ENCODE assay signal across 2 cellular contexts in genomic region chr6:66858196-66858595, GRCh38.
A peak's percentile ranks its signal among the peaks of the same experiment; 100 is the strongest.
TF ChIP-seq lines count a peak whose summit lies in the region.

No MANE protein-coding gene starts in this region.

TF ChIP-seq in IMR-90, 13 proteins besides CTCF, POLR2A, EP300 and RAD21:
- TF ChIP-seq MXI1 (IDR thresholded peaks at IDR 0.05; ENCODE audit: borderline replicate concordance, low read depth, low read length) (no peak), CEBPB (IDR thresholded peaks at IDR 0.05; ENCODE audit: low read depth, low read length) (peak; percentile 83), FOS (IDR thresholded peaks at IDR 0.05; ENCODE audit: low read depth, low read length) (no peak), SMC3 (IDR thresholded peaks at IDR 0.05; ENCODE audit: low read depth, low read length) (no peak), RFX5 (IDR thresholded peaks at IDR 0.05; ENCODE audit: low read depth, low read length) (no peak)
- TF ChIP-seq, protein P1, sequence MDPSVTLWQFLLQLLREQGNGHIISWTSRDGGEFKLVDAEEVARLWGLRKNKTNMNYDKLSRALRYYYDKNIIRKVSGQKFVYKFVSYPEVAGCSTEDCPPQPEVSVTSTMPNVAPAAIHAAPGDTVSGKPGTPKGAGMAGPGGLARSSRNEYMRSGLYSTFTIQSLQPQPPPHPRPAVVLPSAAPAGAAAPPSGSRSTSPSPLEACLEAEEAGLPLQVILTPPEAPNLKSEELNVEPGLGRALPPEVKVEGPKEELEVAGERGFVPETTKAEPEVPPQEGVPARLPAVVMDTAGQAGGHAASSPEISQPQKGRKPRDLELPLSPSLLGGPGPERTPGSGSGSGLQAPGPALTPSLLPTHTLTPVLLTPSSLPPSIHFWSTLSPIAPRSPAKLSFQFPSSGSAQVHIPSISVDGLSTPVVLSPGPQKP (IDR thresholded peaks at IDR 0.05; ENCODE audit: borderline replicate concordance, low read depth, low read length): no peak

TF ChIP-seq in H1, 55 proteins besides CTCF, POLR2A, EP300 and RAD21:
- peak; percentile 28; the same call in 1 of the 2 replicates for TF ChIP-seq CEBPB (IDR thresholded peaks at IDR 0.05; ENCODE audit: low read depth, low read length)
- no peak for TF ChIP-seq CBX5 (IDR thresholded peaks at IDR 0.05; ENCODE audit: low read depth, low read length)
- TF ChIP-seq, protein P2, sequence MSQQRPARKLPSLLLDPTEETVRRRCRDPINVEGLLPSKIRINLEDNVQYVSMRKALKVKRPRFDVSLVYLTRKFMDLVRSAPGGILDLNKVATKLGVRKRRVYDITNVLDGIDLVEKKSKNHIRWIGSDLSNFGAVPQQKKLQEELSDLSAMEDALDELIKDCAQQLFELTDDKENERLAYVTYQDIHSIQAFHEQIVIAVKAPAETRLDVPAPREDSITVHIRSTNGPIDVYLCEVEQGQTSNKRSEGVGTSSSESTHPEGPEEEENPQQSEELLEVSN (IDR thresholded peaks at IDR 0.05): no peak
